Comparison of ENCODE assay signal across 1 cellular context in genomic region chr5:76818844-76819831, GRCh38.
TF ChIP-seq lines count a peak whose summit lies in the region.

Gene F2RL1, plus strand, starts transcription at chr5:76819030. Its CDS starts 153 bp downstream, at chr5:76819183.

TF ChIP-seq in HepG2, 621 proteins besides CTCF, POLR2A, EP300 and RAD21 (continued from another document and continues in another):
- TF ChIP-seq MTA1 (CRISPR knock-in tag; IDR thresholded peaks at IDR 0.05; ENCODE audit: borderline replicate concordance) (no peak), ZBTB14 (CRISPR knock-in tag; IDR thresholded peaks at IDR 0.05) (peak; percentile 68), ZNF230 (CRISPR knock-in tag; IDR thresholded peaks at IDR 0.05) (no peak), NRL (CRISPR knock-in tag; IDR thresholded peaks at IDR 0.05; ENCODE audit: borderline replicate concordance) (no peak), ZNF781 (CRISPR knock-in tag; IDR thresholded peaks at IDR 0.05; ENCODE audit: borderline replicate concordance, not compliant biosample characterization) (no peak), SRSF9 (IDR thresholded peaks at IDR 0.05; ENCODE audit: borderline replicate concordance, insufficient read depth, low read depth, low read length, poor library complexity, severe bottlenecking) (no peak), GLMP (CRISPR knock-in tag; IDR thresholded peaks at IDR 0.05; ENCODE audit: borderline replicate concordance) (no peak), ZNF276 (CRISPR knock-in tag; IDR thresholded peaks at IDR 0.05; ENCODE audit: low read depth) (no peak), HDAC2 (CRISPR knock-in tag; IDR thresholded peaks at IDR 0.05) (no peak), WIZ (CRISPR knock-in tag; IDR thresholded peaks at IDR 0.05) (0 out of 2 replicates have a peak, but pooled peaks have one; percentile 47), ZBTB42 (CRISPR knock-in tag; IDR thresholded peaks at IDR 0.05) (no peak), POLR2AphosphoS5 (IDR thresholded peaks at IDR 0.05; ENCODE audit: low read depth, low read length) (no peak), ETV5 (CRISPR knock-in tag; IDR thresholded peaks at IDR 0.05; ENCODE audit: borderline replicate concordance) (peak; percentile 34; the same call in 1 of the 2 replicates), BHLHE40 (IDR thresholded peaks at IDR 0.05; ENCODE audit: low read length) (no peak), ZNF235 (CRISPR knock-in tag; IDR thresholded peaks at IDR 0.05; ENCODE audit: borderline replicate concordance) (no peak), ZNF547 (CRISPR knock-in tag; IDR thresholded peaks at IDR 0.05) (peak; percentile 59; the same call in 1 of the 2 replicates), HNRNPUL1 (IDR thresholded peaks at IDR 0.05; ENCODE audit: low read depth, low read length) (no peak), IRX3 (CRISPR knock-in tag; IDR thresholded peaks at IDR 0.05; ENCODE audit: borderline replicate concordance, low read depth) (0 out of 2 replicates have a peak, but pooled peaks have one; percentile 41), ZNF121 (CRISPR knock-in tag; IDR thresholded peaks at IDR 0.05) (no peak), ATAD3A (CRISPR knock-in tag; IDR thresholded peaks at IDR 0.05) (no peak), NR2F1 (CRISPR knock-in tag; IDR thresholded peaks at IDR 0.05) (no peak), RNF2 (conservative IDR thresholded peaks at IDR 0.05; ENCODE audit: low read depth) (peak; percentile 49; the same call in 1 of the 2 replicates), POLR2G (IDR thresholded peaks at IDR 0.05; ENCODE audit: low read depth, low read length) (peak; percentile 69), HCFC1 (IDR thresholded peaks at IDR 0.05; ENCODE audit: low read depth, low read length) (no peak), HDAC1 (CRISPR knock-in tag; IDR thresholded peaks at IDR 0.05) (peak; percentile 25; the same call in 1 of the 2 replicates), LCORL (IDR thresholded peaks at IDR 0.05) (no peak), LCORL (CRISPR knock-in tag; IDR thresholded peaks at IDR 0.05) (peak; percentile 42; the same call in 1 of the 2 replicates), ZNF382 (CRISPR knock-in tag; IDR thresholded peaks at IDR 0.05; ENCODE audit: borderline replicate concordance) (no peak), ZNF720 (CRISPR knock-in tag; IDR thresholded peaks at IDR 0.05) (no peak), SMAD9 (CRISPR knock-in tag; IDR thresholded peaks at IDR 0.05) (0 out of 2 replicates have a peak, but pooled peaks have one; percentile 41), ZNF883 (CRISPR knock-in tag; IDR thresholded peaks at IDR 0.05; ENCODE audit: not compliant biosample characterization) (no peak), FLYWCH1 (CRISPR knock-in tag; IDR thresholded peaks at IDR 0.05) (no peak), ARID5B (CRISPR knock-in tag; IDR thresholded peaks at IDR 0.05) (peak; percentile 43; the same call in 1 of the 2 replicates), EEA1 (CRISPR knock-in tag; IDR thresholded peaks at IDR 0.05; ENCODE audit: borderline replicate concordance) (no peak), DNMT1 (CRISPR knock-in tag; IDR thresholded peaks at IDR 0.05) (no peak), ZFP62 (CRISPR knock-in tag; IDR thresholded peaks at IDR 0.05) (no peak), HES4 (CRISPR knock-in tag; IDR thresholded peaks at IDR 0.05; ENCODE audit: borderline replicate concordance) (no peak), TP53 (CRISPR knock-in tag; conservative IDR thresholded peaks at IDR 0.05) (no peak), ZSCAN9 (CRISPR knock-in tag; IDR thresholded peaks at IDR 0.05; ENCODE audit: borderline replicate concordance) (0 out of 2 replicates have a peak, but pooled peaks have one; percentile 56), ZNF205 (CRISPR knock-in tag; IDR thresholded peaks at IDR 0.05) (no peak), ZNF597 (CRISPR knock-in tag; IDR thresholded peaks at IDR 0.05) (no peak), RFX5 (IDR thresholded peaks at IDR 0.05; ENCODE audit: low read depth, low read length) (no peak), MIXL1 (CRISPR knock-in tag; IDR thresholded peaks at IDR 0.05) (no peak), PATZ1 (CRISPR knock-in tag; IDR thresholded peaks at IDR 0.05) (peak; percentile 60), ZNF614 (CRISPR knock-in tag; IDR thresholded peaks at IDR 0.05; ENCODE audit: borderline replicate concordance) (peak; percentile 51; the same call in 1 of the 2 replicates), ZFY (CRISPR knock-in tag; IDR thresholded peaks at IDR 0.05) (no peak), ZNF670 (CRISPR knock-in tag; IDR thresholded peaks at IDR 0.05; ENCODE audit: borderline replicate concordance) (no peak), STAT5B (CRISPR knock-in tag; IDR thresholded peaks at IDR 0.05) (no peak), ZNF782 (CRISPR knock-in tag; IDR thresholded peaks at IDR 0.05; ENCODE audit: borderline replicate concordance) (no peak), GFI1 (CRISPR knock-in tag; IDR thresholded peaks at IDR 0.05; ENCODE audit: borderline replicate concordance) (no peak), ASH2L (IDR thresholded peaks at IDR 0.05; ENCODE audit: insufficient read length, low read depth, low read length) (peak; percentile 63), ZNF556 (CRISPR knock-in tag; IDR thresholded peaks at IDR 0.05; ENCODE audit: borderline replicate concordance) (no peak; the same call in 1 of the 2 replicates), CEBPB (IDR thresholded peaks at IDR 0.05; ENCODE audit: borderline replicate concordance, low read depth, low read length) (no peak), ZNF18 (CRISPR knock-in tag; IDR thresholded peaks at IDR 0.05; ENCODE audit: insufficient replicate concordance) (peak; percentile 50), ZNF737 (CRISPR knock-in tag; IDR thresholded peaks at IDR 0.05; ENCODE audit: borderline replicate concordance) (no peak), KDM1A (CRISPR knock-in tag; IDR thresholded peaks at IDR 0.05) (no peak), ZFP90 (CRISPR knock-in tag; IDR thresholded peaks at IDR 0.05; ENCODE audit: borderline replicate concordance) (no peak), MIER3 (CRISPR knock-in tag; IDR thresholded peaks at IDR 0.05; ENCODE audit: borderline replicate concordance) (no peak), ZNF512B (CRISPR knock-in tag; IDR thresholded peaks at IDR 0.05; ENCODE audit: borderline replicate concordance) (no peak), ATM (IDR thresholded peaks at IDR 0.05; ENCODE audit: borderline replicate concordance) (no peak)
